Comparison of ENCODE assay signal across 14 cellular contexts in genomic region chr20:34585019-34585418, GRCh38. TPM values are rescaled to one million over a fixed set of nuclear protein-coding genes. Genes with fewer than 3 reads are reported as not detected.
DNase-seq lines count a peak whose midpoint lies in the region; ATAC-seq and TF ChIP-seq lines count a peak whose summit lies in the region.
"Had no signal": no experiment of that assay in that cellular context is flagged by ENCODE, and none has a peak within 500 bp of the region (broad histone marks: within the 10 kb centered on the region; RNA-seq: fewer than 3 reads in every experiment).

No MANE protein-coding gene starts in this region.

- intact Hi-C loops in testis (cut with DNase I; ENCODE audit: low total_unique reads) = no loop called here

- no peak overlapping the region for H3K4me3 ChIP-seq in CD4-positive, CD25-positive, alpha-beta regulatory T cell (ENCODE audit: low read depth, low read length)
- H3K4me3 ChIP-seq in testis = no peak overlapping the region
- H3K4me3 ChIP-seq: BLaER1 had no signal

- CTCF ChIA-PET in activated CD8-positive, alpha-beta memory T cell treated with anti-CD3 and anti-CD28 coated beads, Interleukin-2, amount 10 ng/mL, durations not matched to agents 7 days and 5 days (lab: Charles Lee) = no interaction called here

- peaks cover 21% of the 10 kb centered on the region for H3K4me1 Mint-ChIP-seq in activated CD8-positive, alpha-beta memory T cell treated with anti-CD3 and anti-CD28 coated beads, Interleukin-2, amount 10 ng/mL, durations not matched to agents 7 days and 5 days
- peaks cover 6 to 25% (median 18%) of the 10 kb centered on the region in 4 donors for H3K4me1 Mint-ChIP-seq in CD4-positive, CD25-positive, alpha-beta regulatory T cell

- peak; percentile 37 for DNase-seq in activated CD8-positive, alpha-beta memory T cell treated with anti-CD3 and anti-CD28 coated beads for 24 hours
- DNase-seq in activated CD8-positive, alpha-beta memory T cell treated with anti-CD3 and anti-CD28 coated beads, Interleukin-2, amount 10 ng/mL, durations not matched to agents 7 days and 5 days = no peak
- no peak for DNase-seq in CD4-positive, CD25-positive, alpha-beta regulatory T cell
- DNase-seq in islet precursor cell = peak; percentile 43
- DNase-seq in testis = peak; percentile 13
- DNase-seq in SW480 (ENCODE audit: low spot score) = no peak
- DNase-seq in activated effector memory CD4-positive, alpha-beta T cell treated with anti-CD3 and anti-CD28 coated beads, Interleukin-2, amount 50 U/mL, for 16 hours = no peak
- DNase-seq: 8988T, AML-193, DMS53, GF-D8 had no signal

- no peak overlapping the region for H3K27ac ChIP-seq in CD4-positive, CD25-positive, alpha-beta regulatory T cell (ENCODE audit: insufficient read depth, low read length, poor library complexity, severe bottlenecking)
- H3K27ac ChIP-seq in testis = no peak overlapping the region
- H3K27ac ChIP-seq: BLaER1, HL-60 had no signal

- no peak for ATAC-seq in activated CD8-positive, alpha-beta memory T cell treated with anti-CD3 and anti-CD28 coated beads, Interleukin-2, amount 10 ng/mL, durations not matched to agents 7 days and 5 days
- ATAC-seq in CD4-positive, CD25-positive, alpha-beta regulatory T cell (ENCODE audit: low read depth in 2 of 2) = no peak
- ATAC-seq: HCT116 had no signal

- no peak overlapping the region for H3K4me3 Mint-ChIP-seq in activated CD8-positive, alpha-beta memory T cell treated with anti-CD3 and anti-CD28 coated beads, Interleukin-2, amount 10 ng/mL, durations not matched to agents 7 days and 5 days
- H3K4me3 Mint-ChIP-seq in CD4-positive, CD25-positive, alpha-beta regulatory T cell = peak overlapping the region in 1 of 4 donors; percentile 10

- peaks cover 23% of the 10 kb centered on the region for H3K36me3 ChIP-seq in CD4-positive, CD25-positive, alpha-beta regulatory T cell (ENCODE audit: control insufficient read depth, insufficient read depth, low read length)
- H3K36me3 ChIP-seq in testis (ENCODE audit: low read depth, missing control alignments) = no peaks in the 10 kb centered on the region

- H3K9me3 Mint-ChIP-seq in activated CD8-positive, alpha-beta memory T cell treated with anti-CD3 and anti-CD28 coated beads, Interleukin-2, amount 10 ng/mL, durations not matched to agents 7 days and 5 days (ENCODE audit: low read depth) = no peaks in the 10 kb centered on the region
- H3K9me3 Mint-ChIP-seq in CD4-positive, CD25-positive, alpha-beta regulatory T cell = no peaks in the 10 kb centered on the region

- H3K36me3 Mint-ChIP-seq in activated CD8-positive, alpha-beta memory T cell treated with anti-CD3 and anti-CD28 coated beads, Interleukin-2, amount 10 ng/mL, durations not matched to agents 7 days and 5 days = peaks cover 3% of the 10 kb centered on the region
- H3K36me3 Mint-ChIP-seq in CD4-positive, CD25-positive, alpha-beta regulatory T cell = peaks cover 18% of the 10 kb centered on the region

- WGBS in testis, 2 donors = 92 to 93% methylated on average over 5 of the region's 5 CpGs

- TF ChIP-seq CTCF in testis (IDR thresholded peaks at IDR 0.05) = no peak

- H3K9me3 ChIP-seq in CD4-positive, CD25-positive, alpha-beta regulatory T cell (ENCODE audit: control insufficient read depth in 2 of 2, low read length in 2 of 2) = no peaks in the 10 kb centered on the region
- no peaks in the 10 kb centered on the region for H3K9me3 ChIP-seq in testis
- H3K9me3 ChIP-seq: BLaER1 had no signal

- H3K4me1 ChIP-seq in CD4-positive, CD25-positive, alpha-beta regulatory T cell (ENCODE audit: control insufficient read depth, insufficient read depth, low read length, poor library complexity, severe bottlenecking) = peaks cover 21% of the 10 kb centered on the region
- H3K4me1 ChIP-seq in testis = peaks cover 7% of the 10 kb centered on the region

- H3K27me3 Mint-ChIP-seq in activated CD8-positive, alpha-beta memory T cell treated with anti-CD3 and anti-CD28 coated beads, Interleukin-2, amount 10 ng/mL, durations not matched to agents 7 days and 5 days = no peaks in the 10 kb centered on the region
- H3K27me3 Mint-ChIP-seq in CD4-positive, CD25-positive, alpha-beta regulatory T cell = no peaks in the 10 kb centered on the region

- no peaks in the 10 kb centered on the region for H3K27me3 ChIP-seq in CD4-positive, CD25-positive, alpha-beta regulatory T cell (ENCODE audit: control insufficient read depth, insufficient read depth, low read length)
- H3K27me3 ChIP-seq in testis = no peaks in the 10 kb centered on the region
- H3K27me3 ChIP-seq: BLaER1 had no signal

- TF ChIP-seq POLR2A in testis (IDR thresholded peaks at IDR 0.05) = no peak

- H3K27ac Mint-ChIP-seq in activated CD8-positive, alpha-beta memory T cell treated with anti-CD3 and anti-CD28 coated beads, Interleukin-2, amount 10 ng/mL, durations not matched to agents 7 days and 5 days = no peak overlapping the region
- H3K27ac Mint-ChIP-seq in CD4-positive, CD25-positive, alpha-beta regulatory T cell = peak overlapping the region in 2 of 3 donors; percentile 6 to 24

RNA-seq across cellular contexts. Expression of gene MAP1LC3A, which starts 26.5 kb away (rescaled TPM):
- 1 to 10 TPM; 4.7 to 5.2 TPM for total RNA-seq in activated CD8-positive, alpha-beta memory T cell treated with anti-CD3 and anti-CD28 coated beads, Interleukin-2, amount 10 ng/mL, durations not matched to agents 7 days and 5 days
- total RNA-seq in CD4-positive, CD25-positive, alpha-beta regulatory T cell = 23.9 TPM
- polyA plus RNA-seq in CD4-positive, CD25-positive, alpha-beta regulatory T cell = 10 to 100 TPM in 1 of 4 donors, 1 to 10 TPM in 3; 3.9 to 11.5 (median 5.4) TPM
- 100 to 1,000 TPM in 1 of 2 donors, 10 to 100 TPM in 1; 100.0 to 104 TPM for total RNA-seq in testis
- 62.9 TPM for polyA plus RNA-seq in testis (ENCODE audit: insufficient read depth, low read depth, low replicate concordance)

Comparison
In these comparisons a context has a peak if more than half of its experiments do, and no peak if none do; other contexts are left out.
1. DNase-seq: peak in activated CD8-positive, alpha-beta memory T cell treated with anti-CD3 and anti-CD28 coated beads for 24 hours (single experiment), islet precursor cell (single experiment) and testis (single experiment); none in activated CD8-positive, alpha-beta memory T cell treated with anti-CD3 and anti-CD28 coated beads, Interleukin-2, amount 10 ng/mL, durations not matched to agents 7 days and 5 days (single experiment), CD4-positive, CD25-positive, alpha-beta regulatory T cell (0 of 3), SW480 (single experiment) and activated effector memory CD4-positive, alpha-beta T cell treated with anti-CD3 and anti-CD28 coated beads, Interleukin-2, amount 50 U/mL, for 16 hours (single experiment).